Comparison of ENCODE assay signal across 9 cellular contexts in genomic region chr19:1106841-1107654, GRCh38. TPM values are rescaled to one million over a fixed set of nuclear protein-coding genes. Genes with fewer than 3 reads are reported as not detected.
A peak's percentile ranks its signal among the peaks of the same experiment; 100 is the strongest.
DNase-seq lines count a peak whose midpoint lies in the region; ATAC-seq and TF ChIP-seq lines count a peak whose summit lies in the region.
"Had no signal": no experiment of that assay in that cellular context is flagged by ENCODE, and none has a peak within 500 bp of the region (broad histone marks: within the 10 kb centered on the region; RNA-seq: fewer than 3 reads in every experiment).

No MANE protein-coding gene starts in this region.

- intact Hi-C loops in right cardiac atrium (cut with DNase I) (loop anchor here in 1 of 4 donors (10.0 kb wide), 1 partner anchor 82 kb away; the partner anchor contains the start of genes CNN2, RNU6-2 and TMEM259), heart left ventricle (cut with DNase I) (no loop called here), esophagus squamous epithelium (cut with DNase I) (no loop called here), prostate gland (cut with DNase I) (no loop called here), aorta (cut with DNase I) (no loop called here)

- no peak overlapping the region for H3K4me3 ChIP-seq in right cardiac atrium (ENCODE audit: low read length)
- peak overlapping the region in 1 of 12 donors; percentile 10 for H3K4me3 ChIP-seq in heart left ventricle
- H3K4me3 ChIP-seq in RWPE2 (ENCODE audit: severe bottlenecking): no peak overlapping the region
- no peak overlapping the region for H3K4me3 ChIP-seq in esophagus squamous epithelium
- H3K4me3 ChIP-seq in prostate gland: no peak overlapping the region
- no peak overlapping the region for H3K4me3 ChIP-seq in aorta (ENCODE audit: low read length in 2 of 2)
- H3K4me3 ChIP-seq: right atrium auricular region had no signal

- peaks cover 0 to 58% (median 39%) of the 10 kb centered on the region in 9 donors for H3K36me3 ChIP-seq in heart left ventricle
- peaks cover 48% of the 10 kb centered on the region for H3K36me3 ChIP-seq in RWPE2 (ENCODE audit: low read depth)
- H3K36me3 ChIP-seq in esophagus squamous epithelium: peaks cover 28 to 67% (median 43%) of the 10 kb centered on the region in 3 donors
- peaks cover 5 to 37% of the 10 kb centered on the region in 2 donors for H3K36me3 ChIP-seq in prostate gland
- H3K36me3 ChIP-seq in aorta (ENCODE audit: control insufficient read depth in 1 of 2, insufficient read depth in 2 of 2, low read length in 1 of 2): no peaks in the 10 kb centered on the region

- no peak for ATAC-seq in right cardiac atrium
- no peak for ATAC-seq in heart left ventricle
- ATAC-seq in RWPE2 (ENCODE audit: low read depth): peak; percentile 44
- ATAC-seq in aorta (ENCODE audit: low FRiP score): no peak

- H3K27me3 ChIP-seq in right cardiac atrium (ENCODE audit: control insufficient read depth, insufficient read depth) (no peaks in the 10 kb centered on the region), heart left ventricle (no peaks in the 10 kb centered on the region), RWPE2 (ENCODE audit: insufficient read depth, poor library complexity, severe bottlenecking) (no peaks in the 10 kb centered on the region), esophagus squamous epithelium (no peaks in the 10 kb centered on the region), prostate gland (replicated peaks; ENCODE audit: insufficient read depth) (no peaks in the 10 kb centered on the region), aorta (ENCODE audit: control insufficient read depth in 1 of 2, insufficient read depth in 2 of 2, low read length in 1 of 2) (no peaks in the 10 kb centered on the region)
- H3K27me3 ChIP-seq: right atrium auricular region had no signal

- DNase-seq in right cardiac atrium (peak; percentile 47 to 67 (median 66)), heart left ventricle (no peak), RWPE2 (ENCODE audit: low spot score) (no peak), esophagus squamous epithelium (lab: John Stamatoyannopoulos, UW) (no peak), COR-L47 (lab: John Stamatoyannopoulos, UW) (no peak), NCI-H82 (lab: John Stamatoyannopoulos, UW) (no peak), prostate gland (ENCODE audit: low spot score) (no peak), aorta (no peak)

- TF ChIP-seq POLR2A in heart left ventricle (IDR thresholded peaks at IDR 0.05): no peak
- TF ChIP-seq POLR2A in esophagus squamous epithelium (IDR thresholded peaks at IDR 0.05): no peak
- no peak for TF ChIP-seq POLR2A in prostate gland (IDR thresholded peaks at IDR 0.05)

- H3K4me1 ChIP-seq in right cardiac atrium (ENCODE audit: control insufficient read depth, insufficient read depth, low read length) (peaks cover 3% of the 10 kb centered on the region), heart left ventricle (peaks cover 0 to 50% (median 30%) of the 10 kb centered on the region in 12 donors), RWPE2 (ENCODE audit: insufficient read depth, poor library complexity, severe bottlenecking) (peaks cover 12% of the 10 kb centered on the region), esophagus squamous epithelium (peaks cover 47 to 79% (median 55%) of the 10 kb centered on the region in 3 donors), prostate gland (replicated peaks) (peaks cover 12% of the 10 kb centered on the region), aorta (ENCODE audit: control insufficient read depth in 1 of 2, insufficient read depth in 2 of 2, low read length in 2 of 2) (no peaks in the 10 kb centered on the region)

- TF ChIP-seq CTCF in heart left ventricle (IDR thresholded peaks at IDR 0.05): no peak
- TF ChIP-seq CTCF in RWPE2 (IDR thresholded peaks at IDR 0.05; ENCODE audit: poor library complexity, severe bottlenecking): peak; percentile 39
- TF ChIP-seq CTCF in esophagus squamous epithelium (IDR thresholded peaks at IDR 0.05): peak in 1 of 6 experiments; percentile 22
- peak in 1 of 4 experiments; percentile 22 for TF ChIP-seq CTCF in prostate gland (IDR thresholded peaks at IDR 0.05)

- WGBS in right cardiac atrium: 62% methylated on average over 17 of the region's 17 CpGs
- 63 to 69% (median 66%) methylated on average over 8 to 17 of the region's 17 CpGs for WGBS in heart left ventricle, 4 donors
- 33 to 40% methylated on average over 1 of the region's 17 CpGs for WGBS in esophagus squamous epithelium, 2 donors
- WGBS in prostate gland: 52% methylated on average over 7 of the region's 17 CpGs
- 61 to 62% methylated on average over 17 of the region's 17 CpGs for WGBS in aorta, 2 donors

- H3K27ac ChIP-seq in right cardiac atrium (ENCODE audit: low read length) (no peak overlapping the region), heart left ventricle (peak overlapping the region in 1 of 12 donors; percentile 35), RWPE2 (ENCODE audit: poor library complexity, severe bottlenecking) (peak overlapping the region; percentile 20), esophagus squamous epithelium (peak overlapping the region; percentile 26 to 99 (median 96)), prostate gland (peak overlapping the region in 1 of 2 donors; percentile 99), aorta (ENCODE audit: low read depth in 1 of 2, low read length in 2 of 2) (no peak overlapping the region)

- H3K9me3 ChIP-seq in right cardiac atrium (ENCODE audit: control insufficient read depth, low read length) (no peaks in the 10 kb centered on the region), heart left ventricle (no peaks in the 10 kb centered on the region), RWPE2 (ENCODE audit: severe bottlenecking) (no peaks in the 10 kb centered on the region), esophagus squamous epithelium (no peaks in the 10 kb centered on the region), prostate gland (no peaks in the 10 kb centered on the region), aorta (ENCODE audit: control insufficient read depth, low read length) (no peaks in the 10 kb centered on the region)
- H3K9me3 ChIP-seq: right atrium auricular region had no signal

RNA-seq across cellular contexts. Expression of gene GPX4, which starts 3.3 kb away (rescaled TPM):
- total RNA-seq in right cardiac atrium (100 to 1,000 TPM; 300 to 374 (median 359) TPM), heart left ventricle (100 to 1,000 TPM; 251 to 590 (median 289) TPM), esophagus squamous epithelium (100 to 1,000 TPM; 108 to 405 (median 244) TPM), prostate gland (100 to 1,000 TPM; 577 to 627 TPM), aorta (100 to 1,000 TPM; 165 to 236 TPM)
- polyA plus RNA-seq in right cardiac atrium (713 TPM), heart left ventricle (100 to 1,000 TPM; 377 to 558 TPM), aorta (100 to 1,000 TPM; 696 to 786 TPM)

RNA-seq across cellular contexts. Expression of gene POLR2E, which starts 11.9 kb away (rescaled TPM):
- total RNA-seq in right cardiac atrium (100 to 1,000 TPM; 110 to 145 (median 131) TPM), heart left ventricle (100 to 1,000 TPM; 116 to 220 (median 139) TPM), esophagus squamous epithelium (100 to 1,000 TPM; 113 to 198 (median 166) TPM), prostate gland (100 to 1,000 TPM; 152 to 169 TPM), aorta (10 to 100 TPM; 83.5 to 95.6 TPM)
- polyA plus RNA-seq in right cardiac atrium (179 TPM), heart left ventricle (100 to 1,000 TPM; 161 to 209 TPM), aorta (100 to 1,000 TPM in 1 of 2 donors, 10 to 100 TPM in 1; 91.5 to 116 TPM)

RNA-seq across cellular contexts. Expression of gene ARHGAP45, which starts 40.1 kb away (rescaled TPM):
- total RNA-seq in right cardiac atrium: 10 to 100 TPM in 1 of 4 donors, 1 to 10 TPM in 3; 7.7 to 10.4 (median 9.2) TPM
- polyA plus RNA-seq in right cardiac atrium: 5.9 TPM
- 10 to 100 TPM in 3 of 9 donors, 1 to 10 TPM in 6; 1.6 to 38.2 (median 5.1) TPM for total RNA-seq in heart left ventricle
- 1 to 10 TPM; 4.1 to 4.7 TPM for polyA plus RNA-seq in heart left ventricle
- 10 to 100 TPM in 3 of 4 donors, 1 to 10 TPM in 1; 8.2 to 39.3 (median 12.5) TPM for total RNA-seq in esophagus squamous epithelium
- 10 to 100 TPM in 1 of 2 donors, 1 to 10 TPM in 1; 8.9 to 26.2 TPM for total RNA-seq in prostate gland
- total RNA-seq in aorta: 10 to 100 TPM; 15.3 to 38.6 TPM
- 10 to 100 TPM in 1 of 2 donors, 1 to 10 TPM in 1; 7.4 to 21.8 TPM for polyA plus RNA-seq in aorta

Comparison
In these comparisons a context has a peak if more than half of its experiments do, and no peak if none do; other contexts are left out.
1. DNase-seq: peak in right cardiac atrium (3 of 3); none in heart left ventricle (0 of 5), RWPE2 (single experiment), esophagus squamous epithelium (single experiment), COR-L47 (single experiment), NCI-H82 (single experiment), prostate gland (single experiment) and aorta (0 of 2).
2. H3K27ac ChIP-seq: peak in RWPE2 (single experiment) and esophagus squamous epithelium (4 of 4); none in right cardiac atrium (single experiment) and aorta (0 of 2).